12 cellular contexts compared by ENCODE assay signal in genomic region chr2:234770081-234770506, GRCh38.
A peak's percentile ranks its signal among the peaks of the same experiment; 100 is the strongest.
DNase-seq lines count a peak whose midpoint lies in the region; ATAC-seq and TF ChIP-seq lines count a peak whose summit lies in the region.
"Had no signal": no experiment of that assay in that cellular context is flagged by ENCODE, and none has a peak within 500 bp of the region (broad histone marks: within the 10 kb centered on the region; RNA-seq: fewer than 3 reads in every experiment).

No MANE protein-coding gene starts in this region.

- DNase-seq in H4 (ENCODE audit: low spot score) (peak; percentile 35), NCI-H510A treated with DMSO at 0.1 percent for 48 hours (lab: John Stamatoyannopoulos, UW) (peak; percentile 68), fibroblast of the aortic adventitia (ENCODE audit: low read depth) (peak; percentile 21), putamen (ENCODE audit: low spot score) (peak; percentile 4), germinal center (ENCODE audit: low spot score) (no peak), EL (no peak)
- no peak for DNase-seq in activated T-cell treated with anti-CD3 and anti-CD28 coated beads, Interleukin-2, amount 50 U/mL, for 1 hour
- DNase-seq: activated CD4-positive, CD25-positive, alpha-beta regulatory T cell; activated gamma-delta T cell; Peyer's patch; stimulated activated CD4-positive, alpha-beta T cell treated with anti-CD3 and anti-CD28 coated beads, Interleukin-2, amount 100 ng/mL, for 24 hours had no signal

- no peak for ATAC-seq in HG02759 (IDR thresholded peaks at IDR 0.05; ENCODE audit: unreplicated experiment)

- no peak overlapping the region for H3K4me3 ChIP-seq in fibroblast of the aortic adventitia (ENCODE audit: low read depth, low read length)
- H3K4me3 ChIP-seq: Peyer's patch had no signal

- TF ChIP-seq CTCF in fibroblast of the aortic adventitia (IDR thresholded peaks at IDR 0.05; ENCODE audit: insufficient read depth, low read length): no peak

Comparison
In these comparisons a context has a peak if more than half of its experiments do, and no peak if none do; other contexts are left out.
1. DNase-seq: peak in H4 (single experiment), NCI-H510A treated with DMSO at 0.1 percent for 48 hours (single experiment), fibroblast of the aortic adventitia (single experiment) and putamen (single experiment); none in germinal center (single experiment), EL (single experiment) and activated T-cell treated with anti-CD3 and anti-CD28 coated beads, Interleukin-2, amount 50 U/mL, for 1 hour (single experiment).